In genomic region chr12:19423531-19423930, GRCh38 we compare ENCODE assay signal across 22 cellular contexts. TPM values are rescaled to one million over a fixed set of nuclear protein-coding genes. Genes with fewer than 3 reads are reported as not detected.
A peak's percentile ranks its signal among the peaks of the same experiment; 100 is the strongest.
DNase-seq lines count a peak whose midpoint lies in the region; ATAC-seq and TF ChIP-seq lines count a peak whose summit lies in the region.
"Had no signal": no experiment of that assay in that cellular context is flagged by ENCODE, and none has a peak within 500 bp of the region (broad histone marks: within the 10 kb centered on the region; RNA-seq: fewer than 3 reads in every experiment).

No MANE protein-coding gene starts in this region.

- no peak overlapping the region for H3K27ac Mint-ChIP-seq in activated CD8-positive, alpha-beta memory T cell treated with anti-CD3 and anti-CD28 coated beads, Interleukin-2, amount 10 ng/mL, durations not matched to agents 7 days and 5 days
- no peak overlapping the region for H3K27ac Mint-ChIP-seq in osteocyte (ENCODE audit: unreplicated experiment)
- H3K27ac Mint-ChIP-seq: B cell; CD4-positive, alpha-beta T cell; CD8-positive, alpha-beta memory T cell had no signal

- peaks cover 4% of the 10 kb centered on the region for H3K36me3 Mint-ChIP-seq in activated CD8-positive, alpha-beta memory T cell treated with anti-CD3 and anti-CD28 coated beads, Interleukin-2, amount 10 ng/mL, durations not matched to agents 7 days and 5 days
- no peaks in the 10 kb centered on the region for H3K36me3 Mint-ChIP-seq in osteocyte (ENCODE audit: unreplicated experiment)

- TF ChIP-seq CTCF in WERI-Rb-1 (IDR thresholded peaks at IDR 0.05; ENCODE audit: low read depth, low read length) (no peak), osteocyte (IDR thresholded peaks at IDR 0.05) (no peak)

- no peak overlapping the region for H3K4me3 ChIP-seq in WERI-Rb-1 (ENCODE audit: low read depth, low read length)
- H3K4me3 ChIP-seq: A549; BLaER1 treated with 17β-estradiol and CSF1 and Interleukin-3, amounts not matched to agents 10 nM and 100 nM had no signal

- CTCF ChIA-PET in activated CD8-positive, alpha-beta memory T cell treated with anti-CD3 and anti-CD28 coated beads, Interleukin-2, amount 10 ng/mL, durations not matched to agents 7 days and 5 days (lab: Charles Lee) = no interaction called here

- H3K27me3 Mint-ChIP-seq in activated CD8-positive, alpha-beta memory T cell treated with anti-CD3 and anti-CD28 coated beads, Interleukin-2, amount 10 ng/mL, durations not matched to agents 7 days and 5 days = no peaks in the 10 kb centered on the region
- H3K27me3 Mint-ChIP-seq in osteocyte (ENCODE audit: unreplicated experiment) = no peaks in the 10 kb centered on the region
- H3K27me3 Mint-ChIP-seq: B cell; CD4-positive, alpha-beta T cell had no signal

- H3K27ac ChIP-seq in WERI-Rb-1 = no peak overlapping the region
- H3K27ac ChIP-seq: 22Rv1; A549; BLaER1 treated with 17β-estradiol and CSF1 and Interleukin-3, amounts not matched to agents 10 nM and 100 nM; C4-2B had no signal

- H3K27me3 ChIP-seq in WERI-Rb-1 (ENCODE audit: insufficient read depth, low read depth, severe bottlenecking) = no peaks in the 10 kb centered on the region
- H3K27me3 ChIP-seq: BLaER1 treated with 17β-estradiol and CSF1 and Interleukin-3, amounts not matched to agents 10 nM and 100 nM had no signal

- ATAC-seq in activated CD8-positive, alpha-beta memory T cell treated with anti-CD3 and anti-CD28 coated beads, Interleukin-2, amount 10 ng/mL, durations not matched to agents 7 days and 5 days = no peak
- no peak for ATAC-seq in esophagus mucosa
- ATAC-seq: A549 had no signal

- H3K9me3 ChIP-seq in WERI-Rb-1 (ENCODE audit: severe bottlenecking) = peaks cover 3% of the 10 kb centered on the region

- no peaks in the 10 kb centered on the region for H3K9me3 Mint-ChIP-seq in activated CD8-positive, alpha-beta memory T cell treated with anti-CD3 and anti-CD28 coated beads, Interleukin-2, amount 10 ng/mL, durations not matched to agents 7 days and 5 days (ENCODE audit: low read depth)
- no peaks in the 10 kb centered on the region for H3K9me3 Mint-ChIP-seq in osteocyte (ENCODE audit: unreplicated experiment)
- H3K9me3 Mint-ChIP-seq: CD4-positive, alpha-beta T cell had no signal

- peaks cover 21% of the 10 kb centered on the region for H3K4me1 Mint-ChIP-seq in activated CD8-positive, alpha-beta memory T cell treated with anti-CD3 and anti-CD28 coated beads, Interleukin-2, amount 10 ng/mL, durations not matched to agents 7 days and 5 days
- H3K4me1 Mint-ChIP-seq in osteocyte (ENCODE audit: unreplicated experiment) = no peaks in the 10 kb centered on the region
- H3K4me1 Mint-ChIP-seq: B cell had no signal

- DNase-seq in activated CD8-positive, alpha-beta memory T cell treated with anti-CD3 and anti-CD28 coated beads, Interleukin-2, amount 10 ng/mL, durations not matched to agents 7 days and 5 days = peak; percentile 12
- DNase-seq in activated CD8-positive, alpha-beta memory T cell treated with anti-CD3 and anti-CD28 coated beads for 24 hours = no peak
- peak; percentile 21 for DNase-seq in WERI-Rb-1
- DNase-seq in osteocyte (ENCODE audit: extremely low spot score, unreplicated experiment) = peak; percentile 59
- DNase-seq in activated CD4-positive, CD25-positive, alpha-beta regulatory T cell treated with anti-CD3 and anti-CD28 coated beads, Interleukin-2, amount 50 U/mL, for 72 hours = no peak
- DNase-seq in cerebellum (ENCODE audit: low spot score) = no peak
- DNase-seq: AML-193; CD4-positive, alpha-beta T cell; CD8-positive, alpha-beta memory T cell; COR-L47; DMS 273 treated with DMSO at 0.1 percent for 48 hours; DMS153; DMS53; DMS79; DND-41; GF-D8 had no signal

- H3K4me3 Mint-ChIP-seq in activated CD8-positive, alpha-beta memory T cell treated with anti-CD3 and anti-CD28 coated beads, Interleukin-2, amount 10 ng/mL, durations not matched to agents 7 days and 5 days = no peak overlapping the region
- no peak overlapping the region for H3K4me3 Mint-ChIP-seq in osteocyte (ENCODE audit: unreplicated experiment)
- H3K4me3 Mint-ChIP-seq: B cell; CD4-positive, alpha-beta T cell; CD8-positive, alpha-beta memory T cell had no signal

- no peaks in the 10 kb centered on the region for H3K36me3 ChIP-seq in WERI-Rb-1
- H3K36me3 ChIP-seq: BLaER1 treated with 17β-estradiol and CSF1 and Interleukin-3, amounts not matched to agents 10 nM and 100 nM had no signal

RNA-seq across cellular contexts. Expression of gene AEBP2, which starts 15.8 kb away (rescaled TPM):
- total RNA-seq in activated CD8-positive, alpha-beta memory T cell treated with anti-CD3 and anti-CD28 coated beads, Interleukin-2, amount 10 ng/mL, durations not matched to agents 7 days and 5 days = 10 to 100 TPM; 59.6 to 76.1 TPM
- 33.5 and 35.8 TPM in 2 replicates for total RNA-seq in osteocyte
- 38.4 TPM for total RNA-seq in esophagus mucosa
- 39.3 TPM for total RNA-seq in cerebellum

Comparison
In these comparisons a context has a peak if more than half of its experiments do, and no peak if none do; other contexts are left out.
1. DNase-seq: peak in activated CD8-positive, alpha-beta memory T cell treated with anti-CD3 and anti-CD28 coated beads, Interleukin-2, amount 10 ng/mL, durations not matched to agents 7 days and 5 days (single experiment), WERI-Rb-1 (single experiment) and osteocyte (single experiment); none in activated CD8-positive, alpha-beta memory T cell treated with anti-CD3 and anti-CD28 coated beads for 24 hours (single experiment), activated CD4-positive, CD25-positive, alpha-beta regulatory T cell treated with anti-CD3 and anti-CD28 coated beads, Interleukin-2, amount 50 U/mL, for 72 hours (single experiment) and cerebellum (single experiment).